Comparison of ENCODE assay signal across 26 cellular contexts in genomic region chr12:114898159-114898558, GRCh38.
"Had no signal": no experiment of that assay in that cellular context is flagged by ENCODE, and none has a peak within 500 bp of the region (broad histone marks: within the 10 kb centered on the region; RNA-seq: fewer than 3 reads in every experiment).

No MANE protein-coding gene starts in this region.

- H3K9ac ChIP-seq: neural progenitor cell, parathyroid adenoma had no signal

- H3K9me3 ChIP-seq: ovary, psoas muscle, right lobe of liver, sigmoid colon, stomach, thoracic aorta, thyroid gland, tibial nerve, upper lobe of left lung had no signal

- H3K79me2 ChIP-seq: parathyroid adenoma had no signal

- H3K4me1 ChIP-seq: parathyroid adenoma, psoas muscle, sigmoid colon, stomach, thyroid gland, tibial nerve, upper lobe of left lung had no signal

- ATAC-seq: natural killer cell; psoas muscle; right cardiac atrium; stimulated activated effector memory CD8-positive, alpha-beta T cell treated with anti-CD3 and anti-CD28 coated beads, Interleukin-12 subunit alpha, Interleukin-12 subunit beta, amount 100 ng/mL, for 72 hours; stimulated activated naive B cell treated with anti-CD40 and anti-IgM and Interleukin-4, amounts not matched to agents 10 μg/mL and 1 μg/mL and 100 μg/mL, for 72 hours had no signal

- H3K4me1 Mint-ChIP-seq: natural killer cell; neural progenitor cell; stimulated activated effector memory CD8-positive, alpha-beta T cell treated with anti-CD3 and anti-CD28 coated beads, Interleukin-12 subunit alpha, Interleukin-12 subunit beta, amount 100 ng/mL, for 72 hours; stimulated activated naive B cell treated with anti-CD40 and anti-IgM and Interleukin-4, amounts not matched to agents 10 μg/mL and 1 μg/mL and 100 μg/mL, for 72 hours had no signal

- H3K27me3 Mint-ChIP-seq: stimulated activated naive B cell treated with anti-CD40 and anti-IgM and Interleukin-4, amounts not matched to agents 10 μg/mL and 1 μg/mL and 100 μg/mL, for 72 hours; stimulated activated naive CD8-positive, alpha-beta T cell treated with anti-CD3 and anti-CD28 coated beads, Interleukin-15, Interleukin-2, amounts not matched to agents 100 ng/mL and 50 ng/mL, for 24 hours had no signal

- H3K9me3 Mint-ChIP-seq: nephron, neural progenitor cell had no signal

- H3K27ac Mint-ChIP-seq: natural killer cell; nephron; neural progenitor cell; progenitor cell of endocrine pancreas; stimulated activated effector memory CD8-positive, alpha-beta T cell treated with anti-CD3 and anti-CD28 coated beads, Interleukin-12 subunit alpha, Interleukin-12 subunit beta, amount 100 ng/mL, for 72 hours; stimulated activated naive B cell treated with anti-CD40 and anti-IgM and Interleukin-4, amounts not matched to agents 10 μg/mL and 1 μg/mL and 100 μg/mL, for 72 hours; stimulated activated naive CD8-positive, alpha-beta T cell treated with anti-CD3 and anti-CD28 coated beads, Interleukin-15, Interleukin-2, amounts not matched to agents 100 ng/mL and 50 ng/mL, for 24 hours had no signal

- H3K27me3 ChIP-seq: neural progenitor cell, ovary, right lobe of liver, sigmoid colon, stomach, thyroid gland, tibial nerve, upper lobe of left lung had no signal

- H3K4me3 Mint-ChIP-seq: natural killer cell; nephron; neural progenitor cell; stimulated activated effector memory CD8-positive, alpha-beta T cell treated with anti-CD3 and anti-CD28 coated beads, Interleukin-12 subunit alpha, Interleukin-12 subunit beta, amount 100 ng/mL, for 72 hours; stimulated activated naive B cell treated with anti-CD40 and anti-IgM and Interleukin-4, amounts not matched to agents 10 μg/mL and 1 μg/mL and 100 μg/mL, for 72 hours; stimulated activated naive CD8-positive, alpha-beta T cell treated with anti-CD3 and anti-CD28 coated beads, Interleukin-15, Interleukin-2, amounts not matched to agents 100 ng/mL and 50 ng/mL, for 24 hours had no signal

- H3K36me3 Mint-ChIP-seq: natural killer cell; neural progenitor cell; stimulated activated effector memory CD8-positive, alpha-beta T cell treated with anti-CD3 and anti-CD28 coated beads, Interleukin-12 subunit alpha, Interleukin-12 subunit beta, amount 100 ng/mL, for 72 hours; stimulated activated naive B cell treated with anti-CD40 and anti-IgM and Interleukin-4, amounts not matched to agents 10 μg/mL and 1 μg/mL and 100 μg/mL, for 72 hours had no signal

- H3K36me3 ChIP-seq: neural progenitor cell, ovary, right lobe of liver, sigmoid colon, stomach, thoracic aorta, thyroid gland, tibial nerve, upper lobe of left lung had no signal

- H3K4me2 ChIP-seq: neural progenitor cell had no signal

- H3K27ac ChIP-seq: neural progenitor cell, ovary, parathyroid adenoma, psoas muscle, right lobe of liver, sigmoid colon, stomach, thoracic aorta, thyroid gland, tibial nerve, upper lobe of left lung had no signal

- DNase-seq: natural killer cell; occipital lobe; ovary; posterior cingulate gyrus; psoas muscle; right cardiac atrium; right lobe of liver; sigmoid colon; small intestine; stimulated activated CD4-positive, alpha-beta T cell treated with anti-CD3 and anti-CD28 coated beads, Interleukin-15, amount 100 ng/mL, for 24 hours; stimulated activated CD4-positive, alpha-beta T cell treated with anti-CD3 and anti-CD28 coated beads, Interleukin-2, amount 100 ng/mL, for 24 hours; stimulated activated CD4-positive, alpha-beta T cell treated with anti-CD3 and anti-CD28 coated beads, Interleukin-2, amount 100 ng/mL, for 48 hours; stimulated activated CD4-positive, alpha-beta T cell treated with anti-CD3 and anti-CD28 coated beads, Interleukin-4, amount 100 ng/mL, for 24 hours; stimulated activated naive B cell treated with anti-CD40 and anti-IgM and Interleukin-4, amounts not matched to agents 10 μg/mL and 1 μg/mL and 100 μg/mL, for 72 hours; stimulated activated naive CD4-positive, alpha-beta T cell treated with Interleukin-2 at 50 U/mL for 16 hours; stomach; thyroid gland; upper lobe of left lung had no signal

- H2AFZ ChIP-seq: neural progenitor cell, parathyroid adenoma had no signal

- H3K4me3 ChIP-seq: neural progenitor cell, ovary, psoas muscle, right lobe of liver, sigmoid colon, stomach, thoracic aorta, thyroid gland, tibial nerve, upper lobe of left lung had no signal
